24 cellular contexts compared by ENCODE assay signal in genomic region chr1:6923955-6924890, GRCh38.
A peak's percentile ranks its signal among the peaks of the same experiment; 100 is the strongest.
DNase-seq lines count a peak whose midpoint lies in the region; ATAC-seq, FAIRE-seq and TF ChIP-seq lines count a peak whose summit lies in the region.
"Had no signal": no experiment of that assay in that cellular context is flagged by ENCODE, and none has a peak within 500 bp of the region (broad histone marks: within the 10 kb centered on the region; RNA-seq: fewer than 3 reads in every experiment).

No MANE protein-coding gene starts in this region.

- no peak for FAIRE-seq in GM12891 (lab: Jason Lieb, UNC)
- FAIRE-seq: A204.1, colon, G401.6, K562 had no signal

- intact Hi-C loops in ascending aorta (cut with DNase I): loop anchor here (5.0 kb wide), 1 partner anchor 137 kb away; the partner anchor contains the start of gene CAMTA1
- intact Hi-C loops in testis (cut with DNase I; ENCODE audit: low total_unique reads): no loop called here

- WGBS in testis, 2 donors: 54 to 60% methylated on average over 14 to 18 of the region's 18 CpGs

- H3K4me1 ChIP-seq in ascending aorta (peaks cover 13 to 27% of the 10 kb centered on the region in 2 donors), testis (peaks cover 35% of the 10 kb centered on the region)
- H3K4me1 ChIP-seq: right lobe of liver had no signal

- TF ChIP-seq CTCF in ascending aorta (IDR thresholded peaks at IDR 0.05) (no peak), testis (IDR thresholded peaks at IDR 0.05) (no peak)

- H3K27me3 Mint-ChIP-seq in stimulated activated memory B cell treated with anti-CD40 and anti-IgM and Interleukin-4, amounts not matched to agents 10 μg/mL and 1 μg/mL and 100 μg/mL, for 72 hours: peaks cover 50% of the 10 kb centered on the region

- ATAC-seq in stimulated activated memory B cell treated with anti-CD40 and anti-IgM and Interleukin-4, amounts not matched to agents 10 μg/mL and 1 μg/mL and 100 μg/mL, for 72 hours: no peak
- no peak for ATAC-seq in GM19467 (IDR thresholded peaks at IDR 0.05; ENCODE audit: unreplicated experiment)
- ATAC-seq: effector memory CD8-positive, alpha-beta T cell; K562; stimulated activated naive CD8-positive, alpha-beta T cell treated with anti-CD3 and anti-CD28 coated beads, Interleukin-15, Interleukin-2, amounts not matched to agents 100 U/mL and 50 U/mL, for 24 hours had no signal

- H3K9me3 ChIP-seq in ascending aorta (no peaks in the 10 kb centered on the region), testis (no peaks in the 10 kb centered on the region)
- H3K9me3 ChIP-seq: right lobe of liver, thyroid gland had no signal

- H3K36me3 Mint-ChIP-seq in stimulated activated memory B cell treated with anti-CD40 and anti-IgM and Interleukin-4, amounts not matched to agents 10 μg/mL and 1 μg/mL and 100 μg/mL, for 72 hours: no peaks in the 10 kb centered on the region
- H3K36me3 Mint-ChIP-seq: CD4-positive, alpha-beta memory T cell had no signal

- DNase-seq in NCI-H345 (lab: John Stamatoyannopoulos, UW): peak; percentile 46
- DNase-seq in NCI-H345 treated with DMSO at 0.1 percent for 48 hours (lab: John Stamatoyannopoulos, UW; ENCODE audit: unreplicated experiment): no peak
- peak in 1 of 2 donors; percentile 61 for DNase-seq in ascending aorta (ENCODE audit: low spot score in 2 of 2)
- peak; percentile 21 for DNase-seq in midbrain (lab: John Stamatoyannopoulos, UW)
- no peak for DNase-seq in testis
- DNase-seq in GM12891 (ENCODE audit: insufficient read length, low spot score): no peak
- DNase-seq: activated gamma-delta T cell treated with Interleukin-2 at 50 U/mL for 16 hours; activated T-cell treated with anti-CD3 and anti-CD28 coated beads, Interleukin-2, amount 50 U/mL, for 24 hours; CD4-positive, alpha-beta memory T cell; effector memory CD8-positive, alpha-beta T cell; erythroblast; HCEC 1CT; MG63; NCI-H1417 treated with DMSO at 0.1 percent for 48 hours; NCI-H2081 treated with DMSO at 0.1 percent for 48 hours; right lobe of liver; stimulated activated naive CD8-positive, alpha-beta T cell treated with anti-CD3 and anti-CD28 coated beads, Interleukin-15, Interleukin-2, amounts not matched to agents 100 U/mL and 50 U/mL, for 24 hours; thyroid gland had no signal

- no peak overlapping the region for H3K4me3 Mint-ChIP-seq in stimulated activated memory B cell treated with anti-CD40 and anti-IgM and Interleukin-4, amounts not matched to agents 10 μg/mL and 1 μg/mL and 100 μg/mL, for 72 hours
- H3K4me3 Mint-ChIP-seq: activated T-cell treated with anti-CD3 and anti-CD28 coated beads, Interleukin-2, amount 50 U/mL, for 24 hours; CD4-positive, alpha-beta memory T cell; effector memory CD8-positive, alpha-beta T cell had no signal

- H3K27ac Mint-ChIP-seq in stimulated activated memory B cell treated with anti-CD40 and anti-IgM and Interleukin-4, amounts not matched to agents 10 μg/mL and 1 μg/mL and 100 μg/mL, for 72 hours: no peak overlapping the region
- H3K27ac Mint-ChIP-seq: activated T-cell treated with anti-CD3 and anti-CD28 coated beads, Interleukin-2, amount 50 U/mL, for 24 hours; CD4-positive, alpha-beta memory T cell; effector memory CD8-positive, alpha-beta T cell had no signal

- H3K27me3 ChIP-seq in ascending aorta (no peaks in the 10 kb centered on the region), testis (no peaks in the 10 kb centered on the region)
- H3K27me3 ChIP-seq: MG63, right lobe of liver, thyroid gland had no signal

- peak overlapping the region in 1 of 2 donors; percentile 11 for H3K4me3 ChIP-seq in ascending aorta
- no peak overlapping the region for H3K4me3 ChIP-seq in testis
- H3K4me3 ChIP-seq: K562, MG63, right lobe of liver, thyroid gland had no signal

- H3K36me3 ChIP-seq in ascending aorta (no peaks in the 10 kb centered on the region), testis (ENCODE audit: low read depth, missing control alignments) (no peaks in the 10 kb centered on the region)
- H3K36me3 ChIP-seq: MG63, right lobe of liver, thyroid gland had no signal

- peaks cover 6% of the 10 kb centered on the region for H3K9me3 Mint-ChIP-seq in stimulated activated memory B cell treated with anti-CD40 and anti-IgM and Interleukin-4, amounts not matched to agents 10 μg/mL and 1 μg/mL and 100 μg/mL, for 72 hours
- H3K9me3 Mint-ChIP-seq: activated T-cell treated with anti-CD3 and anti-CD28 coated beads, Interleukin-2, amount 50 U/mL, for 24 hours had no signal

- H3K4me1 Mint-ChIP-seq in stimulated activated memory B cell treated with anti-CD40 and anti-IgM and Interleukin-4, amounts not matched to agents 10 μg/mL and 1 μg/mL and 100 μg/mL, for 72 hours: peaks cover 4% of the 10 kb centered on the region
- H3K4me1 Mint-ChIP-seq: CD4-positive, alpha-beta memory T cell had no signal

- H3K27ac ChIP-seq in ascending aorta (peak overlapping the region; percentile 83 to 87), testis (peak overlapping the region; percentile 75 to 85)
- H3K27ac ChIP-seq: right lobe of liver, thyroid gland had no signal

- TF ChIP-seq POLR2A in testis (IDR thresholded peaks at IDR 0.05) (no peak), GM12891 (IDR thresholded peaks at IDR 0.05; ENCODE audit: low read depth, low read length) (no peak)

TF ChIP-seq in GM12891, 5 proteins besides CTCF, POLR2A, EP300 and RAD21:
- TF ChIP-seq PAX5 (IDR thresholded peaks at IDR 0.05; ENCODE audit: insufficient read depth, low read length, severe bottlenecking) (no peak), TAF1 (IDR thresholded peaks at IDR 0.05; ENCODE audit: low read depth, low read length) (no peak), SPI1 (IDR thresholded peaks at IDR 0.05; ENCODE audit: low read depth, low read length) (no peak), POLR2AphosphoS5 (IDR thresholded peaks at IDR 0.05; ENCODE audit: low read depth, low read length) (no peak), POU2F2 (IDR thresholded peaks at IDR 0.05; ENCODE audit: low read depth, low read length) (no peak)

Comparison
In these comparisons a context has a peak if more than half of its experiments do, and no peak if none do; other contexts are left out.
1. DNase-seq: peak in NCI-H345 (single experiment) and midbrain (single experiment); none in NCI-H345 treated with DMSO at 0.1 percent for 48 hours (single experiment), testis (single experiment) and GM12891 (single experiment).